1 cellular context compared by ENCODE assay signal in genomic region chr22:19360300-19360792, GRCh38.
TF ChIP-seq lines count a peak whose summit lies in the region.

No MANE protein-coding gene starts in this region.

TF ChIP-seq in K562, 482 proteins besides CTCF, POLR2A, EP300 and RAD21 (continued from another document and continues in another):
- TF ChIP-seq SIX5 (IDR thresholded peaks at IDR 0.05; ENCODE audit: borderline replicate concordance in 1 of 2, insufficient read depth in 1 of 2, low read depth in 1 of 2, low read length in 2 of 2) (no peak), TCF3 (CRISPR knock-in tag; IDR thresholded peaks at IDR 0.05) (no peak), CHAMP1 (IDR thresholded peaks at IDR 0.05) (no peak), MYBL2 (IDR thresholded peaks at IDR 0.05; ENCODE audit: low read depth) (no peak), MYBL2 (CRISPR knock-in tag; IDR thresholded peaks at IDR 0.05; ENCODE audit: borderline replicate concordance) (no peak), ZKSCAN8 (CRISPR knock-in tag; IDR thresholded peaks at IDR 0.05) (no peak), PRPF4 (IDR thresholded peaks at IDR 0.05; ENCODE audit: insufficient read depth, low read depth, low read length, poor library complexity, severe bottlenecking) (no peak), GABPA (tag; conservative IDR thresholded peaks at IDR 0.05; ENCODE audit: low read depth) (no peak), RB1 (IDR thresholded peaks at IDR 0.05; ENCODE audit: low read depth) (no peak), U2AF1 (optimal IDR thresholded peaks at IDR 0.05; ENCODE audit: low read depth, low read length) (no peak), PBX2 (CRISPR knock-in tag; IDR thresholded peaks at IDR 0.05; ENCODE audit: low read depth) (no peak), PBX2 (tag; conservative IDR thresholded peaks at IDR 0.05; ENCODE audit: low read depth) (no peak), ZC3H8 (IDR thresholded peaks at IDR 0.05) (no peak), MAZ (CRISPR knock-in tag; conservative IDR thresholded peaks at IDR 0.05 in 1 of 2, IDR thresholded peaks at IDR 0.05 in 1 of 2) (no peak), ATF1 (CRISPR knock-in tag; IDR thresholded peaks at IDR 0.05) (no peak), ATF1 (tag; IDR thresholded peaks at IDR 0.05) (no peak), HDGF (IDR thresholded peaks at IDR 0.05) (no peak), POU5F1 (IDR thresholded peaks at IDR 0.05; ENCODE audit: borderline replicate concordance, low read depth, low read length, partially characterized antibody) (peak; percentile 9), CBX5 (IDR thresholded peaks at IDR 0.05; ENCODE audit: borderline replicate concordance, low read depth) (no peak), ELK3 (CRISPR knock-in tag; IDR thresholded peaks at IDR 0.05) (no peak), HDAC3 (IDR thresholded peaks at IDR 0.05; ENCODE audit: borderline replicate concordance, partially characterized antibody) (no peak), KLF1 (tag; IDR thresholded peaks at IDR 0.05) (no peak), SLC30A9 (CRISPR knock-in tag; IDR thresholded peaks at IDR 0.05) (no peak), SMAD3 (CRISPR knock-in tag; conservative IDR thresholded peaks at IDR 0.05) (no peak), CHD2 (IDR thresholded peaks at IDR 0.05; ENCODE audit: low read depth, low read length) (no peak), RBM39 (optimal IDR thresholded peaks at IDR 0.05; ENCODE audit: low read depth, low read length) (no peak), PHB (CRISPR knock-in tag; IDR thresholded peaks at IDR 0.05) (no peak), ELF2 (CRISPR knock-in tag; IDR thresholded peaks at IDR 0.05) (no peak), ZSCAN32 (CRISPR knock-in tag; IDR thresholded peaks at IDR 0.05) (no peak), RNF2 (IDR thresholded peaks at IDR 0.05) (no peak), CREBBP (IDR thresholded peaks at IDR 0.05; ENCODE audit: low read depth, low read length) (no peak), RFX7 (CRISPR knock-in tag; IDR thresholded peaks at IDR 0.05) (no peak), NCOR1 (IDR thresholded peaks at IDR 0.05) (no peak), STAT5B (CRISPR knock-in tag; IDR thresholded peaks at IDR 0.05) (no peak), ZNF384 (IDR thresholded peaks at IDR 0.05; ENCODE audit: low read depth, low read length) (no peak), GTF2F1 (IDR thresholded peaks at IDR 0.05; ENCODE audit: low read depth, low read length) (0 out of 2 replicates have a peak, but pooled peaks have one; percentile 2), ZNF695 (CRISPR knock-in tag; IDR thresholded peaks at IDR 0.05) (no peak), ATF7 (IDR thresholded peaks at IDR 0.05) (no peak), ZNF766 (CRISPR knock-in tag; conservative IDR thresholded peaks at IDR 0.05) (no peak)
- TF ChIP-seq, protein P1, sequence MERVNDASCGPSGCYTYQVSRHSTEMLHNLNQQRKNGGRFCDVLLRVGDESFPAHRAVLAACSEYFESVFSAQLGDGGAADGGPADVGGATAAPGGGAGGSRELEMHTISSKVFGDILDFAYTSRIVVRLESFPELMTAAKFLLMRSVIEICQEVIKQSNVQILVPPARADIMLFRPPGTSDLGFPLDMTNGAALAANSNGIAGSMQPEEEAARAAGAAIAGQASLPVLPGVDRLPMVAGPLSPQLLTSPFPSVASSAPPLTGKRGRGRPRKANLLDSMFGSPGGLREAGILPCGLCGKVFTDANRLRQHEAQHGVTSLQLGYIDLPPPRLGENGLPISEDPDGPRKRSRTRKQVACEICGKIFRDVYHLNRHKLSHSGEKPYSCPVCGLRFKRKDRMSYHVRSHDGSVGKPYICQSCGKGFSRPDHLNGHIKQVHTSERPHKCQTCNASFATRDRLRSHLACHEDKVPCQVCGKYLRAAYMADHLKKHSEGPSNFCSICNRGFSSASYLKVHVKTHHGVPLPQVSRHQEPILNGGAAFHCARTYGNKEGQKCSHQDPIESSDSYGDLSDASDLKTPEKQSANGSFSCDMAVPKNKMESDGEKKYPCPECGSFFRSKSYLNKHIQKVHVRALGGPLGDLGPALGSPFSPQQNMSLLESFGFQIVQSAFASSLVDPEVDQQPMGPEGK (CRISPR knock-in tag; IDR thresholded peaks at IDR 0.05; ENCODE audit: borderline replicate concordance): no peak
- TF ChIP-seq, protein P2, sequence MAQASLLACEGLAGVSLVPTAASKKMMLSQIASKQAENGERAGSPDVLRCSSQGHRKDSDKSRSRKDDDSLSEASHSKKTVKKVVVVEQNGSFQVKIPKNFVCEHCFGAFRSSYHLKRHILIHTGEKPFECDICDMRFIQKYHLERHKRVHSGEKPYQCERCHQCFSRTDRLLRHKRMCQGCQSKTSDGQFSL (CRISPR knock-in tag; IDR thresholded peaks at IDR 0.05): peak; percentile 43; the same call in 1 of the 2 replicates
- TF ChIP-seq, protein P2 (tag; IDR thresholded peaks at IDR 0.05): no peak
- TF ChIP-seq, protein P3, sequence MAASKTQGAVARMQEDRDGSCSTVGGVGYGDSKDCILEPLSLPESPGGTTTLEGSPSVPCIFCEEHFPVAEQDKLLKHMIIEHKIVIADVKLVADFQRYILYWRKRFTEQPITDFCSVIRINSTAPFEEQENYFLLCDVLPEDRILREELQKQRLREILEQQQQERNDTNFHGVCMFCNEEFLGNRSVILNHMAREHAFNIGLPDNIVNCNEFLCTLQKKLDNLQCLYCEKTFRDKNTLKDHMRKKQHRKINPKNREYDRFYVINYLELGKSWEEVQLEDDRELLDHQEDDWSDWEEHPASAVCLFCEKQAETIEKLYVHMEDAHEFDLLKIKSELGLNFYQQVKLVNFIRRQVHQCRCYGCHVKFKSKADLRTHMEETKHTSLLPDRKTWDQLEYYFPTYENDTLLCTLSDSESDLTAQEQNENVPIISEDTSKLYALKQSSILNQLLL (CRISPR knock-in tag; IDR thresholded peaks at IDR 0.05; ENCODE audit: borderline replicate concordance): 0 out of 2 replicates have a peak, but pooled peaks have one; percentile 7
- TF ChIP-seq, protein P4, sequence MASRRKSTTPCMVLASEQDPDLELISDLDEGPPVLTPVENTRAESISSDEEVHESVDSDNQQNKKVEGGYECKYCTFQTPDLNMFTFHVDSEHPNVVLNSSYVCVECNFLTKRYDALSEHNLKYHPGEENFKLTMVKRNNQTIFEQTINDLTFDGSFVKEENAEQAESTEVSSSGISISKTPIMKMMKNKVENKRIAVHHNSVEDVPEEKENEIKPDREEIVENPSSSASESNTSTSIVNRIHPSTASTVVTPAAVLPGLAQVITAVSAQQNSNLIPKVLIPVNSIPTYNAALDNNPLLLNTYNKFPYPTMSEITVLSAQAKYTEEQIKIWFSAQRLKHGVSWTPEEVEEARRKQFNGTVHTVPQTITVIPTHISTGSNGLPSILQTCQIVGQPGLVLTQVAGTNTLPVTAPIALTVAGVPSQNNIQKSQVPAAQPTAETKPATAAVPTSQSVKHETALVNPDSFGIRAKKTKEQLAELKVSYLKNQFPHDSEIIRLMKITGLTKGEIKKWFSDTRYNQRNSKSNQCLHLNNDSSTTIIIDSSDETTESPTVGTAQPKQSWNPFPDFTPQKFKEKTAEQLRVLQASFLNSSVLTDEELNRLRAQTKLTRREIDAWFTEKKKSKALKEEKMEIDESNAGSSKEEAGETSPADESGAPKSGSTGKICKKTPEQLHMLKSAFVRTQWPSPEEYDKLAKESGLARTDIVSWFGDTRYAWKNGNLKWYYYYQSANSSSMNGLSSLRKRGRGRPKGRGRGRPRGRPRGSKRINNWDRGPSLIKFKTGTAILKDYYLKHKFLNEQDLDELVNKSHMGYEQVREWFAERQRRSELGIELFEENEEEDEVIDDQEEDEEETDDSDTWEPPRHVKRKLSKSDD (conservative IDR thresholded peaks at IDR 0.05; ENCODE audit: low read length): no peak
- TF ChIP-seq, protein P5, sequence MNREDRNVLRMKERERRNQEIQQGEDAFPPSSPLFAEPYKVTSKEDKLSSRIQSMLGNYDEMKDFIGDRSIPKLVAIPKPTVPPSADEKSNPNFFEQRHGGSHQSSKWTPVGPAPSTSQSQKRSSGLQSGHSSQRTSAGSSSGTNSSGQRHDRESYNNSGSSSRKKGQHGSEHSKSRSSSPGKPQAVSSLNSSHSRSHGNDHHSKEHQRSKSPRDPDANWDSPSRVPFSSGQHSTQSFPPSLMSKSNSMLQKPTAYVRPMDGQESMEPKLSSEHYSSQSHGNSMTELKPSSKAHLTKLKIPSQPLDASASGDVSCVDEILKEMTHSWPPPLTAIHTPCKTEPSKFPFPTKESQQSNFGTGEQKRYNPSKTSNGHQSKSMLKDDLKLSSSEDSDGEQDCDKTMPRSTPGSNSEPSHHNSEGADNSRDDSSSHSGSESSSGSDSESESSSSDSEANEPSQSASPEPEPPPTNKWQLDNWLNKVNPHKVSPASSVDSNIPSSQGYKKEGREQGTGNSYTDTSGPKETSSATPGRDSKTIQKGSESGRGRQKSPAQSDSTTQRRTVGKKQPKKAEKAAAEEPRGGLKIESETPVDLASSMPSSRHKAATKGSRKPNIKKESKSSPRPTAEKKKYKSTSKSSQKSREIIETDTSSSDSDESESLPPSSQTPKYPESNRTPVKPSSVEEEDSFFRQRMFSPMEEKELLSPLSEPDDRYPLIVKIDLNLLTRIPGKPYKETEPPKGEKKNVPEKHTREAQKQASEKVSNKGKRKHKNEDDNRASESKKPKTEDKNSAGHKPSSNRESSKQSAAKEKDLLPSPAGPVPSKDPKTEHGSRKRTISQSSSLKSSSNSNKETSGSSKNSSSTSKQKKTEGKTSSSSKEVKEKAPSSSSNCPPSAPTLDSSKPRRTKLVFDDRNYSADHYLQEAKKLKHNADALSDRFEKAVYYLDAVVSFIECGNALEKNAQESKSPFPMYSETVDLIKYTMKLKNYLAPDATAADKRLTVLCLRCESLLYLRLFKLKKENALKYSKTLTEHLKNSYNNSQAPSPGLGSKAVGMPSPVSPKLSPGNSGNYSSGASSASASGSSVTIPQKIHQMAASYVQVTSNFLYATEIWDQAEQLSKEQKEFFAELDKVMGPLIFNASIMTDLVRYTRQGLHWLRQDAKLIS (CRISPR knock-in tag; IDR thresholded peaks at IDR 0.05): no peak
- TF ChIP-seq, protein P6, sequence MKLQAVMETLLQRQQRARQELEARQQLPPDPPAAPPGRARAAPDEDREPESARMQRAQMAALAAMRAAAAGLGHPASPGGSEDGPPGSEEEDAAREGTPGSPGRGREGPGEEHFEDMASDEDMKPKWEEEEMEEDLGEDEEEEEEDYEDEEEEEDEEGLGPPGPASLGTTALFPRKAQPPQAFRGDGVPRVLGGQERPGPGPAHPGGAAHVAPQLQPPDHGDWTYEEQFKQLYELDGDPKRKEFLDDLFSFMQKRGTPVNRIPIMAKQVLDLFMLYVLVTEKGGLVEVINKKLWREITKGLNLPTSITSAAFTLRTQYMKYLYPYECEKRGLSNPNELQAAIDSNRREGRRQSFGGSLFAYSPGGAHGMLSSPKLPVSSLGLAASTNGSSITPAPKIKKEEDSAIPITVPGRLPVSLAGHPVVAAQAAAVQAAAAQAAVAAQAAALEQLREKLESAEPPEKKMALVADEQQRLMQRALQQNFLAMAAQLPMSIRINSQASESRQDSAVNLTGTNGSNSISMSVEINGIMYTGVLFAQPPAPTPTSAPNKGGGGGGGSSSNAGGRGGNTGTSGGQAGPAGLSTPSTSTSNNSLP (IDR thresholded peaks at IDR 0.05; ENCODE audit: borderline replicate concordance, low read depth, low read length): no peak
- TF ChIP-seq, protein P7, sequence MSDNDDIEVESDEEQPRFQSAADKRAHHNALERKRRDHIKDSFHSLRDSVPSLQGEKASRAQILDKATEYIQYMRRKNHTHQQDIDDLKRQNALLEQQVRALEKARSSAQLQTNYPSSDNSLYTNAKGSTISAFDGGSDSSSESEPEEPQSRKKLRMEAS (CRISPR knock-in tag; IDR thresholded peaks at IDR 0.05): 0 out of 2 replicates have a peak, but pooled peaks have one; percentile 15
